In genomic region chr15:77503240-77503639, GRCh38 we compare ENCODE assay signal across 16 cellular contexts.
DNase-seq lines count a peak whose midpoint lies in the region; ATAC-seq and TF ChIP-seq lines count a peak whose summit lies in the region.
"Had no signal": no experiment of that assay in that cellular context is flagged by ENCODE, and none has a peak within 500 bp of the region (broad histone marks: within the 10 kb centered on the region; RNA-seq: fewer than 3 reads in every experiment).

No MANE protein-coding gene starts in this region.

- no peaks in the 10 kb centered on the region for H3K9me3 ChIP-seq in PC-9 (ENCODE audit: insufficient read depth, low read depth)
- H3K9me3 ChIP-seq in left lung = no peaks in the 10 kb centered on the region

- no peak overlapping the region for H2AFZ ChIP-seq in PC-9

- no peaks in the 10 kb centered on the region for H3K36me3 ChIP-seq in H7 (replicated peaks; ENCODE audit: control insufficient read depth, insufficient read depth, low read length)
- no peaks in the 10 kb centered on the region for H3K36me3 ChIP-seq in PC-9 (ENCODE audit: low read depth)
- no peaks in the 10 kb centered on the region for H3K36me3 ChIP-seq in left lung

- H3K27ac ChIP-seq in PC-9 = peak overlapping the region; percentile 63
- no peak overlapping the region for H3K27ac ChIP-seq in left lung

- peak; percentile 42; the same call in 1 of the 2 replicates for TF ChIP-seq EP300 in Ishikawa (IDR thresholded peaks at IDR 0.05; ENCODE audit: borderline replicate concordance)

- no TSS peak for BruUV-seq in PC-9 (replicated peaks; lab: Mats Ljungman, UMichigan)

- peaks cover 58% of the 10 kb centered on the region for H3K4me1 ChIP-seq in PC-9 (replicated peaks; ENCODE audit: insufficient read depth)
- H3K4me1 ChIP-seq in left lung = peaks cover 27% of the 10 kb centered on the region in 2 donors

- intact Hi-C loops in PC-9 (cut with micrococcal nuclease; ENCODE audit: unreplicated experiment) = no loop called here
- intact Hi-C loops in left lung (cut with DNase I) = no loop called here

- H3K4me2 ChIP-seq in PC-9 = peak overlapping the region; percentile 42

- no peak for TF ChIP-seq CTCF in PC-9 (conservative IDR thresholded peaks at IDR 0.05)
- TF ChIP-seq CTCF in left lung (IDR thresholded peaks at IDR 0.05) = no peak

- H3K79me2 ChIP-seq in PC-9 (ENCODE audit: low read depth) = no peaks in the 10 kb centered on the region

- DNase-seq in H7 (peak; percentile 44), PC-9 (peak; percentile 29 to 76), left lung (no peak), UCSD-AML1 (lab: John Stamatoyannopoulos, UW; ENCODE audit: unreplicated experiment) (no peak), globus pallidus (ENCODE audit: low spot score) (no peak)
- DNase-seq: CD4-positive, CD25-positive, alpha-beta regulatory T cell; DND-41; GDM1; MV-4-11; NCI-H1930; NCI-H524; RPMI8226; T-helper 2 cell had no signal

- H3K27me3 ChIP-seq in H7 (ENCODE audit: control insufficient read depth, insufficient read depth, low read length) = no peaks in the 10 kb centered on the region
- H3K27me3 ChIP-seq in PC-9 (ENCODE audit: insufficient read depth, low read depth) = no peaks in the 10 kb centered on the region
- H3K27me3 ChIP-seq in left lung = peaks cover 0 to 6% of the 10 kb centered on the region in 2 donors

- H3K4me3 ChIP-seq in H7 (ENCODE audit: insufficient read depth, low read depth, low read length) (no peak overlapping the region), PC-9 (no peak overlapping the region), left lung (no peak overlapping the region)
- H3K4me3 ChIP-seq: GM12878 had no signal

- CTCF ChIA-PET in PC-9 (lab: Charles Lee) = interaction anchor here (0.7 kb wide), 1 partner anchor 46 kb away, joined by 4 read pairs; no protein-coding TSS in a partner anchor

- no peaks in the 10 kb centered on the region for H4K20me1 ChIP-seq in PC-9 (ENCODE audit: insufficient read depth)

- no peaks in the 10 kb centered on the region for H3K9me2 ChIP-seq in PC-9 (ENCODE audit: insufficient read depth)

- peak; percentile 2 for ATAC-seq in left lung
- ATAC-seq in GM18502 (IDR thresholded peaks at IDR 0.05; ENCODE audit: poor library complexity, unreplicated experiment) = no peak
- ATAC-seq: GM12878 had no signal

- peaks cover 16% of the 10 kb centered on the region; the same call in 1 of the 2 replicates for H3F3A ChIP-seq in PC-9 (ENCODE audit: insufficient read depth, low read depth)

- TF ChIP-seq RAD21 in Ishikawa (IDR thresholded peaks at IDR 0.05; ENCODE audit: low read depth) = no peak

- POLR2A ChIA-PET in PC-9 (lab: Charles Lee; ENCODE audit: unreplicated experiment) = no interaction called here

TF ChIP-seq in Ishikawa, 13 proteins besides CTCF, POLR2A, EP300 and RAD21:
- TF ChIP-seq NFIC (IDR thresholded peaks at IDR 0.05) = no peak
- no peak for TF ChIP-seq FOXM1 (IDR thresholded peaks at IDR 0.05; ENCODE audit: borderline replicate concordance, low read depth)
- no peak for TF ChIP-seq CEBPB (IDR thresholded peaks at IDR 0.05)
- peak; percentile 41; the same call in 1 of the 2 replicates for TF ChIP-seq TCF12 (IDR thresholded peaks at IDR 0.05; ENCODE audit: low read depth)
TF ChIP-seq in Ishikawa: peak in this region for 1.

Comparison
In these comparisons a context has a peak if more than half of its experiments do, and no peak if none do; other contexts are left out.
1. DNase-seq: peak in H7 (single experiment) and PC-9 (2 of 2); none in left lung (0 of 2), UCSD-AML1 (single experiment) and globus pallidus (single experiment).